In genomic region chr12:68246350-68246749, GRCh38 we compare ENCODE assay signal across 18 cellular contexts. TPM values are rescaled to one million over a fixed set of nuclear protein-coding genes. Genes with fewer than 3 reads are reported as not detected.
DNase-seq lines count a peak whose midpoint lies in the region; ATAC-seq, FAIRE-seq and TF ChIP-seq lines count a peak whose summit lies in the region.
"Had no signal": no experiment of that assay in that cellular context is flagged by ENCODE, and none has a peak within 500 bp of the region (broad histone marks: within the 10 kb centered on the region; RNA-seq: fewer than 3 reads in every experiment).

No MANE protein-coding gene starts in this region.

- no peak overlapping the region for H2AK9ac ChIP-seq in IMR-90 (replicated peaks; ENCODE audit: low read depth, low read length, poor library complexity)

- intact Hi-C loops in IMR-90 (cut with micrococcal nuclease), result no loop called here
- intact Hi-C loops in transverse colon (cut with DNase I; ENCODE audit: low total_unique reads), result no loop called here

- no peak overlapping the region for H3K4me2 ChIP-seq in IMR-90 (ENCODE audit: low read depth, low read length)
- no peak overlapping the region for H3K4me2 ChIP-seq in H1 (ENCODE audit: insufficient read depth in 1 of 2, low read depth in 2 of 2, low read length in 2 of 2)

- H4K20me1 ChIP-seq in IMR-90 (ENCODE audit: insufficient read depth, low read length), result no peaks in the 10 kb centered on the region
- no peaks in the 10 kb centered on the region for H4K20me1 ChIP-seq in H1 (replicated peaks in 1 of 2; ENCODE audit: control insufficient read depth in 1 of 2, insufficient read depth in 2 of 2, low read length in 2 of 2)

- H3K79me2 ChIP-seq in H1 (ENCODE audit: control insufficient read depth in 1 of 2, insufficient read depth in 2 of 2, low read length in 2 of 2), result no peaks in the 10 kb centered on the region

- peaks cover 3% of the 10 kb centered on the region for H3K36me3 Mint-ChIP-seq in effector memory CD8-positive, alpha-beta T cell (ENCODE audit: insufficient read depth)

- ATAC-seq in IMR-90 (ENCODE audit: low read depth), result no peak
- no peak for ATAC-seq in effector memory CD8-positive, alpha-beta T cell (replicated peaks)

- TF ChIP-seq EP300 in H1 (IDR thresholded peaks at IDR 0.05; ENCODE audit: borderline replicate concordance in 1 of 2, low read depth in 2 of 2, low read length in 2 of 2) (no peak), transverse colon (IDR thresholded peaks at IDR 0.05; ENCODE audit: low read depth) (no peak)

- no peak overlapping the region for H3K14ac ChIP-seq in IMR-90 (replicated peaks; ENCODE audit: low read depth, low read length)
- H3K14ac ChIP-seq in H1 (ENCODE audit: insufficient read length), result no peak overlapping the region

- no peak overlapping the region for H3K4ac ChIP-seq in IMR-90 (ENCODE audit: low read depth, low read length)
- H3K4ac ChIP-seq in H1 (replicated peaks; ENCODE audit: insufficient read length, low read depth, low read length), result no peak overlapping the region

- H3K27ac ChIP-seq in IMR-90 (ENCODE audit: insufficient read depth, low read length) (peak overlapping the region; percentile 2; the same call in 1 of the 2 replicates), H1 (ENCODE audit: low read depth, low read length) (no peak overlapping the region), muscle layer of duodenum (ENCODE audit: low read length) (peak overlapping the region; percentile 17), transverse colon (peak overlapping the region; percentile 55 to 80 (median 72))
- H3K27ac ChIP-seq: C4-2B had no signal

- TF ChIP-seq CTCF in IMR-90 (conservative IDR thresholded peaks at IDR 0.05; ENCODE audit: low read depth, low read length) (no peak), H1 (IDR thresholded peaks at IDR 0.05; ENCODE audit: control extremely low read depth in 1 of 3, insufficient read depth in 1 of 3, low read depth in 1 of 3, low read length in 3 of 3) (no peak), transverse colon (IDR thresholded peaks at IDR 0.05) (no peak)

- H3K18ac ChIP-seq in IMR-90 (ENCODE audit: low read depth, low read length) (no peak overlapping the region; the same call in 1 of the 2 replicates), H1 (ENCODE audit: extremely low read depth, low read length) (no peak overlapping the region)

- H2AK5ac ChIP-seq in IMR-90 (ENCODE audit: low read depth, low read length) (peak overlapping the region; percentile 14; the same call in 1 of the 2 replicates), H1 (ENCODE audit: low read depth, low read length) (no peak overlapping the region)

- H3K4me3 Mint-ChIP-seq in effector memory CD8-positive, alpha-beta T cell, result no peak overlapping the region

- H3K79me1 ChIP-seq in IMR-90 (ENCODE audit: low read depth in 1 of 2, low read length in 2 of 2) (no peaks in the 10 kb centered on the region), H1 (ENCODE audit: low read depth, low read length) (no peaks in the 10 kb centered on the region)

- H2BK5ac ChIP-seq in IMR-90 (ENCODE audit: low read depth, low read length, poor library complexity, severe bottlenecking) (no peak overlapping the region), H1 (ENCODE audit: low read depth, low read length) (no peak overlapping the region)

- no peaks in the 10 kb centered on the region for H3K9me1 ChIP-seq in IMR-90 (ENCODE audit: insufficient read depth, low read length)

- H3K23ac ChIP-seq in IMR-90 (ENCODE audit: low read depth, low read length) (no peak overlapping the region), H1 (ENCODE audit: insufficient read length) (no peak overlapping the region)

- in situ Hi-C loops in IMR-90 (cut with MboI; ENCODE audit: low sequenced_read_pairs) (no loop called here), transverse colon (cut with MboI; ENCODE audit: low pct_ligation_motif_present in 1 of 4, low pct_unique_long_range_greater_than_20kb in 1 of 4, low sequenced_read_pairs in 3 of 4) (no loop called here)

- H3K9me3 Mint-ChIP-seq in effector memory CD8-positive, alpha-beta T cell, result no peaks in the 10 kb centered on the region

- TF ChIP-seq POLR2A in IMR-90 (IDR thresholded peaks at IDR 0.05; ENCODE audit: low read depth, low read length) (no peak), H1 (IDR thresholded peaks at IDR 0.05; ENCODE audit: control extremely low read depth in 1 of 2, low read depth in 2 of 2, low read length in 2 of 2) (no peak), transverse colon (IDR thresholded peaks at IDR 0.05) (no peak)

- H2BK20ac ChIP-seq in IMR-90 (ENCODE audit: low read depth, low read length) (no peak overlapping the region), H1 (ENCODE audit: low read length) (no peak overlapping the region)

- no peak overlapping the region for H3K4me3 ChIP-seq in IMR-90 (ENCODE audit: insufficient read depth, low read depth, low read length)
- H3K4me3 ChIP-seq in H1 (ENCODE audit: extremely low read depth in 1 of 4, insufficient read depth in 2 of 4, low read depth in 3 of 4, low read length in 4 of 4), result no peak overlapping the region
- H3K4me3 ChIP-seq in muscle layer of duodenum (ENCODE audit: low read depth in 1 of 2, low read length in 2 of 2), result peak overlapping the region in 1 of 2 donors; percentile 53
- H3K4me3 ChIP-seq in transverse colon, result peak overlapping the region in 1 of 4 donors; percentile 34

- H4K5ac ChIP-seq in IMR-90 (ENCODE audit: low read depth, low read length), result no peak overlapping the region
- no peak overlapping the region for H4K5ac ChIP-seq in H1 (ENCODE audit: insufficient read length, low read depth, low read length)

- FAIRE-seq in H1 (lab: Jason Lieb, UNC), result no peak
- FAIRE-seq: GM12891, GM18507, RCC 7860 had no signal

- no peaks in the 10 kb centered on the region for H3K36me3 ChIP-seq in IMR-90 (ENCODE audit: control insufficient read depth, insufficient read depth, low read length)
- no peaks in the 10 kb centered on the region for H3K36me3 ChIP-seq in H1 (ENCODE audit: control insufficient read depth in 2 of 4, insufficient read depth in 4 of 4, low read length in 3 of 4)
- H3K36me3 ChIP-seq in muscle layer of duodenum (ENCODE audit: control insufficient read depth in 1 of 2, insufficient read depth in 2 of 2, low read length in 2 of 2), result no peaks in the 10 kb centered on the region
- H3K36me3 ChIP-seq in transverse colon, result no peaks in the 10 kb centered on the region

- H3K9ac ChIP-seq in IMR-90 (ENCODE audit: low read depth, low read length), result no peak overlapping the region
- no peak overlapping the region for H3K9ac ChIP-seq in H1 (replicated peaks in 1 of 4; ENCODE audit: extremely low read depth in 1 of 4, low read depth in 3 of 4, low read length in 3 of 4)

- H2BK15ac ChIP-seq in IMR-90 (ENCODE audit: low read depth, low read length) (no peak overlapping the region), H1 (ENCODE audit: low read length) (no peak overlapping the region)

- CTCF ChIA-PET in IMR-90 (lab: Yijun Ruan, JAX), result no interaction called here
- CTCF ChIA-PET in H1 (lab: Charles Lee; ENCODE audit: partially characterized antibody), result interaction anchor here (1.0 to 1.6 kb wide), 2 partner anchors 23 to 29 kb away, joined by 3 to 4 read pairs; no protein-coding TSS in a partner anchor

- H2BK12ac ChIP-seq in H1 (ENCODE audit: low read depth, low read length), result no peak overlapping the region

- H2BK120ac ChIP-seq in IMR-90 (ENCODE audit: low read depth, low read length) (no peak overlapping the region), H1 (replicated peaks; ENCODE audit: low read depth, low read length) (no peak overlapping the region)

- H3K9me3 ChIP-seq in IMR-90 (ENCODE audit: control insufficient read depth, insufficient read depth, low read length), result no peaks in the 10 kb centered on the region
- peaks cover 0 to 11% of the 10 kb centered on the region in 2 experiments; a peak in 2 of 4 replicates for H3K9me3 ChIP-seq in H1 (ENCODE audit: insufficient read depth in 2 of 2, low read depth in 1 of 2, low read length in 1 of 2)
- no peaks in the 10 kb centered on the region for H3K9me3 ChIP-seq in muscle layer of duodenum (ENCODE audit: control insufficient read depth in 1 of 2, low read length in 2 of 2)
- no peaks in the 10 kb centered on the region for H3K9me3 ChIP-seq in transverse colon

- DNase-seq in IMR-90 (no peak), H1 (ENCODE audit: low read depth in 1 of 2, low spot score in 2 of 2) (no peak), transverse colon (no peak), NCI-H526 treated with DMSO at 0.1 percent for 48 hours (lab: John Stamatoyannopoulos, UW) (no peak), GF-D8 (lab: John Stamatoyannopoulos, UW) (no peak)
- no peak for DNase-seq in effector memory CD8-positive, alpha-beta T cell
- DNase-seq: GDM1, NCI-H187 treated with DMSO at 0.1 percent for 48 hours, NCI-H345, NCI-H526, Right ventricle myocardium superior had no signal

- no peak overlapping the region for H3K27ac Mint-ChIP-seq in effector memory CD8-positive, alpha-beta T cell

- H3K56ac ChIP-seq in IMR-90 (ENCODE audit: extremely low read depth, insufficient read depth, low read length) (no peak overlapping the region), H1 (replicated peaks; ENCODE audit: insufficient read length, low read depth, low read length) (no peak overlapping the region)

- H3K27me3 ChIP-seq in IMR-90 (ENCODE audit: control insufficient read depth, insufficient read depth, low read length), result peaks cover 5% of the 10 kb centered on the region; the same call in 1 of the 2 replicates
- H3K27me3 ChIP-seq in H1 (replicated peaks in 1 of 4; ENCODE audit: control insufficient read depth in 3 of 4, extremely low read depth in 1 of 4, insufficient read depth in 3 of 4, low read length in 3 of 4), result no peaks in the 10 kb centered on the region
- H3K27me3 ChIP-seq in muscle layer of duodenum (ENCODE audit: low read depth, low read length), result no peaks in the 10 kb centered on the region
- H3K27me3 ChIP-seq in transverse colon, result no peaks in the 10 kb centered on the region

- dilution Hi-C loops in IMR-90 (cut with HindIII; ENCODE audit: low sequenced_read_pairs, unreplicated experiment), result no loop called here

- no peak overlapping the region for H4K8ac ChIP-seq in IMR-90 (ENCODE audit: low read depth in 2 of 2, low read length in 2 of 2)
- H4K8ac ChIP-seq in H1 (ENCODE audit: extremely low read depth, insufficient read depth, low read length), result no peak overlapping the region; the same call in 1 of the 2 replicates

- H4K91ac ChIP-seq in IMR-90 (ENCODE audit: insufficient read depth, low read depth, low read length) (no peak overlapping the region), H1 (replicated peaks; ENCODE audit: insufficient read length, low read length) (no peak overlapping the region)

- TF ChIP-seq RAD21 in IMR-90 (IDR thresholded peaks at IDR 0.05; ENCODE audit: low read length) (no peak), H1 (IDR thresholded peaks at IDR 0.05 in 1 of 2, conservative IDR thresholded peaks at IDR 0.05 in 1 of 2; ENCODE audit: low read depth in 2 of 2, low read length in 2 of 2) (no peak; a peak in 1 of 4 replicates)

- no TSS peak for BruUV-seq in IMR-90 (replicated peaks; lab: Mats Ljungman, UMichigan)

- no CpG with 5 or more reads among the region's 6 CpGs for WGBS in IMR-90 (ENCODE audit: extremely low coverage in 2 of 2, insufficient read length in 1 of 2), 2 experiments
- WGBS in H1 (ENCODE audit: extremely low coverage in 1 of 2, insufficient coverage in 1 of 2, insufficient read length in 1 of 2, insufficient replicate concordance in 2 of 2, low coverage in 1 of 2, low lambda C conversion rate in 2 of 2, missing lambda C conversion rate in 1 of 2), 2 experiments, result 94% methylated on average over 6 of the region's 6 CpGs; no CpG with 5 or more reads in 1 of the 2 experiments
- 82 to 86% methylated on average over 4 to 6 of the region's 6 CpGs for WGBS in transverse colon (ENCODE audit: low coverage in 1 of 2), 2 donors

- H3K4me1 Mint-ChIP-seq in effector memory CD8-positive, alpha-beta T cell (ENCODE audit: low read depth in 2 of 2), result peaks cover 0 to under 1% of the 10 kb centered on the region in 2 donors

- no peak overlapping the region for H2AFZ ChIP-seq in IMR-90 (replicated peaks; ENCODE audit: low read length, poor library complexity)
- 0 out of 2 replicates have a peak overlapping the region, but pooled peaks have one; percentile 88 for H2AFZ ChIP-seq in H1 (ENCODE audit: low read length)

- no peaks in the 10 kb centered on the region for H3K23me2 ChIP-seq in H1 (ENCODE audit: low read depth, low read length)

- POLR2A ChIA-PET in IMR-90 (lab: Charles Lee; ENCODE audit: unreplicated experiment), result no interaction called here
- POLR2A ChIA-PET in H1 (lab: Charles Lee; ENCODE audit: partially characterized antibody), result no interaction called here

- peaks cover 0 to 9% of the 10 kb centered on the region in 2 donors for H3K27me3 Mint-ChIP-seq in effector memory CD8-positive, alpha-beta T cell

- H3K4me1 ChIP-seq in IMR-90 (ENCODE audit: control insufficient read depth, insufficient read depth, low read length) (peaks cover 1% of the 10 kb centered on the region; the same call in 1 of the 2 replicates), H1 (replicated peaks in 1 of 4; ENCODE audit: control insufficient read depth in 3 of 4, insufficient read depth in 4 of 4, low read length in 3 of 4) (0 out of 7 replicates have a peak, but pooled peaks cover 0 to 2% (median 0%) of the 10 kb centered on the region in 4 experiments), muscle layer of duodenum (ENCODE audit: control insufficient read depth in 1 of 2, insufficient read depth in 2 of 2, low read length in 2 of 2) (peaks cover 0 to 16% of the 10 kb centered on the region in 2 donors), transverse colon (peaks cover 0 to 8% (median 0%) of the 10 kb centered on the region in 4 donors)

RNA-seq across cellular contexts. Expression of gene IL22, which starts 7.1 kb away (rescaled TPM):
- total RNA-seq in IMR-90 (2012; rRNA removed) (not detected in 2 replicates), transverse colon (not detected)
- polyA plus RNA-seq in IMR-90 (2012; rRNA removed) (not detected in 2 replicates), H1 (2011; rRNA removed) (not detected in 2 replicates)
- not detected in 2 replicates for polyA plus RNA-seq in IMR-90 (2012; cell fraction: cytosol; rRNA removed)
- polyA plus RNA-seq in IMR-90 (2012; cell fraction: nucleus; rRNA removed; ENCODE audit: low replicate concordance), result not detected in 2 replicates
- total RNA-seq in H1 (2021; fragmentation: NEBNext Ultra II Directional; extraction: Animal tissue kit (Norgen Biotek cat#: 25700)), result not detected in 2 replicates
- polyA plus RNA-seq in H1 (2011; cell fraction: cytosol; rRNA removed), result not detected
- not detected for polyA plus RNA-seq in H1 (2011; cell fraction: nucleus; rRNA removed)
- not detected in 4 replicates for polyA plus RNA-seq in H1 (2012, experiment 1 of 2)
- not detected for polyA plus RNA-seq in H1 (2012, experiment 2 of 2)
- polyA plus RNA-seq in H1 (2013, experiment 1 of 2), result not detected
- not detected for polyA plus RNA-seq in H1 (2013, experiment 2 of 2)
- polyA minus RNA-seq in H1 (2011; rRNA and poly(A)+ RNA removed), result not detected in 2 replicates
- not detected for polyA minus RNA-seq in H1 (2011; cell fraction: cytosol; rRNA and poly(A)+ RNA removed)
- polyA minus RNA-seq in H1 (2011; cell fraction: nucleus; rRNA and poly(A)+ RNA removed), result not detected
- total RNA-seq: H4, HT1080, Right ventricle myocardium superior had no signal

RNA-seq across cellular contexts. Expression of gene IL26, which starts 20.7 kb away (rescaled TPM):
- total RNA-seq in IMR-90 (2012; rRNA removed), result not detected in 2 replicates
- polyA plus RNA-seq in IMR-90 (2012; rRNA removed), result not detected in 2 replicates
- polyA plus RNA-seq in IMR-90 (2012; cell fraction: cytosol; rRNA removed), result not detected in 2 replicates
- polyA plus RNA-seq in IMR-90 (2012; cell fraction: nucleus; rRNA removed; ENCODE audit: low replicate concordance), result not detected in 2 replicates
- not detected in 2 replicates for total RNA-seq in H1 (2021; fragmentation: NEBNext Ultra II Directional; extraction: Animal tissue kit (Norgen Biotek cat#: 25700))
- polyA plus RNA-seq in H1 (2011; rRNA removed), result not detected in 2 replicates
- polyA plus RNA-seq in H1 (2011; cell fraction: cytosol; rRNA removed), result not detected
- not detected for polyA plus RNA-seq in H1 (2011; cell fraction: nucleus; rRNA removed)
- not detected in 4 replicates for polyA plus RNA-seq in H1 (2012, experiment 1 of 2)
- polyA plus RNA-seq in H1 (2012, experiment 2 of 2), result not detected
- polyA plus RNA-seq in H1 (2013, experiment 1 of 2), result not detected
- not detected for polyA plus RNA-seq in H1 (2013, experiment 2 of 2)
- not detected in 2 replicates for polyA minus RNA-seq in H1 (2011; rRNA and poly(A)+ RNA removed)
- not detected for polyA minus RNA-seq in H1 (2011; cell fraction: cytosol; rRNA and poly(A)+ RNA removed)
- polyA minus RNA-seq in H1 (2011; cell fraction: nucleus; rRNA and poly(A)+ RNA removed), result not detected
- not detected for total RNA-seq in transverse colon
- total RNA-seq: H4, HT1080, Right ventricle myocardium superior had no signal
